In genomic region chr3:127679534-127680145, GRCh38 we compare ENCODE assay signal across 13 cellular contexts. TPM values are rescaled to one million over a fixed set of nuclear protein-coding genes. Genes with fewer than 3 reads are reported as not detected.
DNase-seq lines count a peak whose midpoint lies in the region; ATAC-seq, FAIRE-seq and TF ChIP-seq lines count a peak whose summit lies in the region.
"Had no signal": no experiment of that assay in that cellular context is flagged by ENCODE, and none has a peak within 500 bp of the region (broad histone marks: within the 10 kb centered on the region; RNA-seq: fewer than 3 reads in every experiment).

No MANE protein-coding gene starts in this region.

- no peaks in the 10 kb centered on the region for H3K23me2 ChIP-seq in H1 (ENCODE audit: low read depth, low read length)

- no peaks in the 10 kb centered on the region for H3K79me1 ChIP-seq in H1 (ENCODE audit: low read depth, low read length)
- no peaks in the 10 kb centered on the region for H3K79me1 ChIP-seq in neuronal stem cell (ENCODE audit: low read depth, low read length)

- POLR2A ChIA-PET in H1 (lab: Charles Lee; ENCODE audit: partially characterized antibody), result interaction anchor here (0.6 to 1.2 kb wide), 7 partner anchors 9 to 144 kb away, joined by 3 to 4 read pairs (median 4); partner anchors contain the start of genes PODXL2 and TPRA1

- no peak for FAIRE-seq in H1 (lab: Jason Lieb, UNC)

- no peaks in the 10 kb centered on the region for H3K79me2 ChIP-seq in H1 (ENCODE audit: control insufficient read depth in 1 of 2, insufficient read depth in 2 of 2, low read length in 2 of 2)

- H2BK120ac ChIP-seq in H1 (replicated peaks; ENCODE audit: low read depth, low read length) (no peak overlapping the region), neuronal stem cell (ENCODE audit: low read depth, low read length) (no peak overlapping the region)

- TF ChIP-seq RAD21 in H1 (IDR thresholded peaks at IDR 0.05 in 1 of 2, conservative IDR thresholded peaks at IDR 0.05 in 1 of 2; ENCODE audit: low read depth in 2 of 2, low read length in 2 of 2), result peak; percentile 36 to 49; a peak in 3 of 4 replicates

- H2AK5ac ChIP-seq in H1 (ENCODE audit: low read depth, low read length), result no peak overlapping the region
- no peak overlapping the region for H2AK5ac ChIP-seq in neuronal stem cell (ENCODE audit: low read depth, low read length)

- H2BK15ac ChIP-seq in H1 (ENCODE audit: low read length), result no peak overlapping the region; the same call in 1 of the 2 replicates
- H2BK15ac ChIP-seq in neuronal stem cell (ENCODE audit: low read length), result peak overlapping the region; percentile 72

- H3K56ac ChIP-seq in H1 (replicated peaks; ENCODE audit: insufficient read length, low read depth, low read length), result no peak overlapping the region

- no peak for TF ChIP-seq POLR2A in H1 (IDR thresholded peaks at IDR 0.05; ENCODE audit: control extremely low read depth in 1 of 2, low read depth in 2 of 2, low read length in 2 of 2)

- H3K27me3 ChIP-seq in HL-60 (ENCODE audit: insufficient read depth, poor library complexity, severe bottlenecking), result no peaks in the 10 kb centered on the region
- H3K27me3 ChIP-seq in H1 (replicated peaks in 1 of 4; ENCODE audit: control insufficient read depth in 3 of 4, extremely low read depth in 1 of 4, insufficient read depth in 3 of 4, low read length in 3 of 4), result no peaks in the 10 kb centered on the region
- H3K27me3 ChIP-seq in neuronal stem cell (ENCODE audit: control insufficient read depth in 3 of 3, insufficient read depth in 3 of 3, low read depth in 1 of 3, low read length in 3 of 3), result no peaks in the 10 kb centered on the region
- H3K27me3 ChIP-seq: BLaER1, esophagus muscularis mucosa had no signal

- no peak overlapping the region for H3K9ac ChIP-seq in H1 (replicated peaks in 1 of 4; ENCODE audit: extremely low read depth in 1 of 4, low read depth in 3 of 4, low read length in 3 of 4)
- H3K9ac ChIP-seq in neuronal stem cell (ENCODE audit: low read depth, low read length, poor library complexity), result peak overlapping the region; percentile 63
- H3K9ac ChIP-seq: BLaER1 had no signal

- H4K5ac ChIP-seq in H1 (ENCODE audit: insufficient read length, low read depth, low read length), result no peak overlapping the region

- H2BK12ac ChIP-seq in H1 (ENCODE audit: low read depth, low read length) (peak overlapping the region; percentile 50; the same call in 1 of the 2 replicates), neuronal stem cell (ENCODE audit: low read length) (peak overlapping the region; percentile 25)

- ATAC-seq in esophagus mucosa (no peak), GM21447 (IDR thresholded peaks at IDR 0.05; ENCODE audit: unreplicated experiment) (no peak), GM18498 (IDR thresholded peaks at IDR 0.05; ENCODE audit: unreplicated experiment) (no peak)

- 86% methylated on average over 17 of the region's 21 CpGs; no CpG with 5 or more reads in 1 of the 2 experiments for WGBS in H1 (ENCODE audit: extremely low coverage in 1 of 2, insufficient coverage in 1 of 2, insufficient read length in 1 of 2, insufficient replicate concordance in 2 of 2, low coverage in 1 of 2, low lambda C conversion rate in 2 of 2, missing lambda C conversion rate in 1 of 2), 2 experiments
- WGBS in neuronal stem cell (ENCODE audit: extremely low coverage in 2 of 2, insufficient read length in 2 of 2, insufficient replicate concordance in 1 of 2), 2 donors, result no CpG with 5 or more reads among the region's 21 CpGs

- H3K4ac ChIP-seq in H1 (replicated peaks; ENCODE audit: insufficient read length, low read depth, low read length), result peak overlapping the region; percentile 53
- no peak overlapping the region for H3K4ac ChIP-seq in neuronal stem cell (ENCODE audit: low read length)

- H2BK20ac ChIP-seq in H1 (ENCODE audit: low read length), result no peak overlapping the region

- no peak overlapping the region for H3K18ac ChIP-seq in H1 (ENCODE audit: extremely low read depth, low read length)
- H3K18ac ChIP-seq in neuronal stem cell (ENCODE audit: low read length), result peak overlapping the region; percentile 82

- peak; percentile 41 for TF ChIP-seq CTCF in AG09309 (IDR thresholded peaks at IDR 0.05; ENCODE audit: control insufficient read depth, insufficient read depth, low read depth, low read length, missing control alignments)
- TF ChIP-seq CTCF in HL-60 (IDR thresholded peaks at IDR 0.05; ENCODE audit: insufficient read depth, low read length), result no peak
- peak in 2 of 3 experiments; percentile 65 to 73; a peak in 3 of 4 replicates for TF ChIP-seq CTCF in H1 (IDR thresholded peaks at IDR 0.05; ENCODE audit: control extremely low read depth in 1 of 3, insufficient read depth in 1 of 3, low read depth in 1 of 3, low read length in 3 of 3)

- H3K4me2 ChIP-seq in H1 (ENCODE audit: insufficient read depth in 1 of 2, low read depth in 2 of 2, low read length in 2 of 2), result no peak overlapping the region
- H3K4me2 ChIP-seq in neuronal stem cell (ENCODE audit: insufficient read depth, low read length, poor library complexity, severe bottlenecking), result no peak overlapping the region
- H3K4me2 ChIP-seq: BLaER1 had no signal

- DNase-seq in AG09309 (ENCODE audit: low read depth) (no peak), HL-60 (ENCODE audit: low read depth in 1 of 2, low spot score in 1 of 2) (no peak), H1 (ENCODE audit: low read depth in 1 of 2, low spot score in 2 of 2) (peak in 1 of 2 experiments; percentile 82), neuronal stem cell (ENCODE audit: low spot score) (no peak), NCI-H1048 (lab: John Stamatoyannopoulos, UW) (no peak)
- DNase-seq: caudate nucleus, MV-4-11, NCI-H510A had no signal

- TF ChIP-seq EP300 in H1 (IDR thresholded peaks at IDR 0.05; ENCODE audit: borderline replicate concordance in 1 of 2, low read depth in 2 of 2, low read length in 2 of 2), result no peak

- no peaks in the 10 kb centered on the region for H3K9me3 ChIP-seq in H1 (ENCODE audit: insufficient read depth in 2 of 2, low read depth in 1 of 2, low read length in 1 of 2)
- no peaks in the 10 kb centered on the region for H3K9me3 ChIP-seq in neuronal stem cell (replicated peaks in 1 of 2; ENCODE audit: control insufficient read depth in 2 of 2, insufficient read depth in 1 of 2, low read depth in 1 of 2, low read length in 2 of 2)
- H3K9me3 ChIP-seq: BLaER1, esophagus muscularis mucosa had no signal

- H3K23ac ChIP-seq in H1 (ENCODE audit: insufficient read length) (no peak overlapping the region), neuronal stem cell (ENCODE audit: low read depth, low read length, poor library complexity) (peak overlapping the region; percentile 65)

- H3K27ac ChIP-seq in HL-60 (replicated peaks), result peak overlapping the region; percentile 61
- no peak overlapping the region for H3K27ac ChIP-seq in H1 (ENCODE audit: low read depth, low read length)
- H3K27ac ChIP-seq in neuronal stem cell (replicated peaks; ENCODE audit: low read length), result no peak overlapping the region
- H3K27ac ChIP-seq: esophagus muscularis mucosa had no signal

- H2AFZ ChIP-seq in H1 (ENCODE audit: low read length) (no peak overlapping the region), neuronal stem cell (ENCODE audit: low read length) (no peak overlapping the region)

- H3K4me3 ChIP-seq in AG09309 (ENCODE audit: control insufficient read depth, low read depth, low read length) (no peak overlapping the region), HL-60 (replicated peaks; ENCODE audit: insufficient read depth, low read length) (no peak overlapping the region), H1 (ENCODE audit: extremely low read depth in 1 of 4, insufficient read depth in 2 of 4, low read depth in 3 of 4, low read length in 4 of 4) (no peak overlapping the region), neuronal stem cell (ENCODE audit: low read length in 2 of 2) (peak overlapping the region in 1 of 2 donors; percentile 20)
- H3K4me3 ChIP-seq: BLaER1, esophagus muscularis mucosa had no signal

- H4K8ac ChIP-seq in H1 (ENCODE audit: extremely low read depth, insufficient read depth, low read length) (peak overlapping the region; percentile 41), neuronal stem cell (ENCODE audit: low read depth, low read length) (no peak overlapping the region)

- peaks cover 0 to 2% of the 10 kb centered on the region in 2 experiments for H4K20me1 ChIP-seq in H1 (replicated peaks in 1 of 2; ENCODE audit: control insufficient read depth in 1 of 2, insufficient read depth in 2 of 2, low read length in 2 of 2)

- H3K4me1 ChIP-seq in H1 (replicated peaks in 1 of 4; ENCODE audit: control insufficient read depth in 3 of 4, insufficient read depth in 4 of 4, low read length in 3 of 4) (peaks cover 0 to 6% (median 4%) of the 10 kb centered on the region in 4 experiments; a peak in 4 of 7 replicates), neuronal stem cell (ENCODE audit: control insufficient read depth in 2 of 2, insufficient read depth in 1 of 2, low read depth in 1 of 2, low read length in 2 of 2) (peaks cover 0 to 4% of the 10 kb centered on the region in 2 donors)

- H3K14ac ChIP-seq in H1 (ENCODE audit: insufficient read length), result no peak overlapping the region
- peak overlapping the region; percentile 25 for H3K14ac ChIP-seq in neuronal stem cell (ENCODE audit: low read length)

- CTCF ChIA-PET in H1 (lab: Charles Lee; ENCODE audit: partially characterized antibody), result interaction anchor here (0.6 to 9.6 kb wide), 44 partner anchors 9 to 1265 kb away, joined by 3 to 172 read pairs (median 5); partner anchors contain the start of gene MGLL

- H2BK5ac ChIP-seq in H1 (ENCODE audit: low read depth, low read length) (no peak overlapping the region), neuronal stem cell (ENCODE audit: low read length) (no peak overlapping the region)

- H4K91ac ChIP-seq in H1 (replicated peaks; ENCODE audit: insufficient read length, low read length) (no peak overlapping the region), neuronal stem cell (ENCODE audit: low read depth, low read length, poor library complexity) (no peak overlapping the region)

- no peaks in the 10 kb centered on the region for H3K36me3 ChIP-seq in H1 (ENCODE audit: control insufficient read depth in 2 of 4, insufficient read depth in 4 of 4, low read length in 3 of 4)
- H3K36me3 ChIP-seq in neuronal stem cell (replicated peaks in 1 of 2; ENCODE audit: control insufficient read depth in 2 of 2, insufficient read depth in 2 of 2, low read length in 2 of 2), result no peaks in the 10 kb centered on the region

RNA-seq across cellular contexts. Expression of gene ABTB1, which starts 6.9 kb away (rescaled TPM):
- 7.0 and 9.4 TPM in 2 replicates for total RNA-seq in H1 (2021; fragmentation: NEBNext Ultra II Directional; extraction: Animal tissue kit (Norgen Biotek cat#: 25700))
- 7.1 and 12.8 TPM in 2 replicates for polyA plus RNA-seq in H1 (2011; rRNA removed)
- 11.4 TPM for polyA plus RNA-seq in H1 (2011; cell fraction: cytosol; rRNA removed)
- 56.1 TPM for polyA plus RNA-seq in H1 (2011; cell fraction: nucleus; rRNA removed)
- polyA plus RNA-seq in H1 (2012, experiment 1 of 2), result 4.9 to 6.9 TPM (median 6.6 TPM) in 4 replicates
- 4.4 TPM for polyA plus RNA-seq in H1 (2012, experiment 2 of 2)
- 3.8 TPM for polyA plus RNA-seq in H1 (2013, experiment 1 of 2)
- polyA plus RNA-seq in H1 (2013, experiment 2 of 2), result 4.3 TPM
- 6.0 and 7.2 TPM in 2 replicates for polyA minus RNA-seq in H1 (2011; rRNA and poly(A)+ RNA removed)
- polyA minus RNA-seq in H1 (2011; cell fraction: cytosol; rRNA and poly(A)+ RNA removed), result 5.5 TPM
- 14.8 TPM for polyA minus RNA-seq in H1 (2011; cell fraction: nucleus; rRNA and poly(A)+ RNA removed)
- polyA plus RNA-seq in neuronal stem cell (2013, experiment 1 of 2), result 5.8 TPM
- 6.1 TPM for polyA plus RNA-seq in neuronal stem cell (2013, experiment 2 of 2)
- total RNA-seq in esophagus mucosa, result 6.4 TPM

RNA-seq across cellular contexts. Expression of gene PODXL2, which starts 50.7 kb away (rescaled TPM):
- total RNA-seq in H1 (2021; fragmentation: NEBNext Ultra II Directional; extraction: Animal tissue kit (Norgen Biotek cat#: 25700)), result 31.4 and 31.6 TPM in 2 replicates
- polyA plus RNA-seq in H1 (2011; rRNA removed), result 27.6 and 32.3 TPM in 2 replicates
- polyA plus RNA-seq in H1 (2011; cell fraction: cytosol; rRNA removed), result 31.9 TPM
- polyA plus RNA-seq in H1 (2011; cell fraction: nucleus; rRNA removed), result 34.9 TPM
- polyA plus RNA-seq in H1 (2012, experiment 1 of 2), result 18.1 to 34.6 TPM (median 28.5 TPM) in 4 replicates
- polyA plus RNA-seq in H1 (2012, experiment 2 of 2), result 24.7 TPM
- 45.7 TPM for polyA plus RNA-seq in H1 (2013, experiment 1 of 2)
- 44.4 TPM for polyA plus RNA-seq in H1 (2013, experiment 2 of 2)
- polyA minus RNA-seq in H1 (2011; rRNA and poly(A)+ RNA removed), result 12.9 and 17.4 TPM in 2 replicates
- polyA minus RNA-seq in H1 (2011; cell fraction: cytosol; rRNA and poly(A)+ RNA removed), result 14.2 TPM
- 13.5 TPM for polyA minus RNA-seq in H1 (2011; cell fraction: nucleus; rRNA and poly(A)+ RNA removed)
- 26.3 TPM for polyA plus RNA-seq in neuronal stem cell (2013, experiment 1 of 2)
- polyA plus RNA-seq in neuronal stem cell (2013, experiment 2 of 2), result 24.4 TPM
- total RNA-seq in esophagus mucosa, result 2.7 TPM
